Comparison of ENCODE assay signal across 1 cellular context in genomic region chr12:48851883-48852733, GRCh38.
TF ChIP-seq lines count a peak whose summit lies in the region.

DDX23 (minus strand) TSS chr12:48852163; CDS start chr12:48845782, 6,381 bp downstream.

TF ChIP-seq in HepG2, 621 proteins besides CTCF, POLR2A, EP300 and RAD21 (continued from another document and continues in another):
- TF ChIP-seq, protein P1, sequence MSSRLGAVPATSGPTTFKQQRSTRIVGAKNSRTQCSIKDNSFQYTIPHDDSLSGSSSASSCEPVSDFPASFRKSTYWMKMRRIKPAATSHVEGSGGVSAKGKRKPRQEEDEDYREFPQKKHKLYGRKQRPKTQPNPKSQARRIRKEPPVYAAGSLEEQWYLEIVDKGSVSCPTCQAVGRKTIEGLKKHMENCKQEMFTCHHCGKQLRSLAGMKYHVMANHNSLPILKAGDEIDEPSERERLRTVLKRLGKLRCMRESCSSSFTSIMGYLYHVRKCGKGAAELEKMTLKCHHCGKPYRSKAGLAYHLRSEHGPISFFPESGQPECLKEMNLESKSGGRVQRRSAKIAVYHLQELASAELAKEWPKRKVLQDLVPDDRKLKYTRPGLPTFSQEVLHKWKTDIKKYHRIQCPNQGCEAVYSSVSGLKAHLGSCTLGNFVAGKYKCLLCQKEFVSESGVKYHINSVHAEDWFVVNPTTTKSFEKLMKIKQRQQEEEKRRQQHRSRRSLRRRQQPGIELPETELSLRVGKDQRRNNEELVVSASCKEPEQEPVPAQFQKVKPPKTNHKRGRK (CRISPR knock-in tag; IDR thresholded peaks at IDR 0.05), result no peak
- TF ChIP-seq ZNF687 (CRISPR knock-in tag; IDR thresholded peaks at IDR 0.05) (peak; percentile 81), IKZF4 (CRISPR knock-in tag; IDR thresholded peaks at IDR 0.05; ENCODE audit: borderline replicate concordance, low read depth, not compliant biosample characterization) (no peak), ZNF563 (CRISPR knock-in tag; IDR thresholded peaks at IDR 0.05) (peak; percentile 26; the same call in 1 of the 2 replicates), ZNF20 (CRISPR knock-in tag; IDR thresholded peaks at IDR 0.05) (no peak), MTERF4 (CRISPR knock-in tag; IDR thresholded peaks at IDR 0.05) (no peak), TBX2 (CRISPR knock-in tag; IDR thresholded peaks at IDR 0.05; ENCODE audit: borderline replicate concordance) (peak; percentile 65), ZNF720 (CRISPR knock-in tag; IDR thresholded peaks at IDR 0.05) (no peak), KLF9 (CRISPR knock-in tag; IDR thresholded peaks at IDR 0.05; ENCODE audit: low read depth) (no peak), MZF1 (CRISPR knock-in tag; IDR thresholded peaks at IDR 0.05; ENCODE audit: borderline replicate concordance) (no peak), CHD2 (IDR thresholded peaks at IDR 0.05; ENCODE audit: low read depth, low read length) (peak; percentile 71; the same call in 1 of the 2 replicates), ZNF776 (CRISPR knock-in tag; IDR thresholded peaks at IDR 0.05) (peak; percentile 69; the same call in 1 of the 2 replicates), ZNF253 (CRISPR knock-in tag; IDR thresholded peaks at IDR 0.05; ENCODE audit: borderline replicate concordance) (no peak; the same call in 1 of the 2 replicates), CCDC6 (CRISPR knock-in tag; IDR thresholded peaks at IDR 0.05) (peak; percentile 76), ZNF33A (CRISPR knock-in tag; IDR thresholded peaks at IDR 0.05; ENCODE audit: borderline replicate concordance) (peak; percentile 84), TEAD3 (CRISPR knock-in tag; optimal IDR thresholded peaks at IDR 0.05; ENCODE audit: borderline replicate concordance) (no peak), DNMT1 (CRISPR knock-in tag; IDR thresholded peaks at IDR 0.05) (0 out of 2 replicates have a peak, but pooled peaks have one; percentile 66), SCMH1 (CRISPR knock-in tag; IDR thresholded peaks at IDR 0.05; ENCODE audit: borderline replicate concordance) (no peak), ZNF3 (CRISPR knock-in tag; IDR thresholded peaks at IDR 0.05) (0 out of 2 replicates have a peak, but pooled peaks have one; percentile 56), ZNF468 (CRISPR knock-in tag; IDR thresholded peaks at IDR 0.05) (no peak), ZNF205 (CRISPR knock-in tag; IDR thresholded peaks at IDR 0.05) (no peak; the same call in 1 of the 2 replicates), ZNF350 (CRISPR knock-in tag; IDR thresholded peaks at IDR 0.05; ENCODE audit: borderline replicate concordance, low read depth) (peak; percentile 87), HNF4G (IDR thresholded peaks at IDR 0.05; ENCODE audit: borderline replicate concordance, low read depth, low read length) (no peak), HNF4G (CRISPR knock-in tag; IDR thresholded peaks at IDR 0.05; ENCODE audit: borderline replicate concordance, low read depth) (no peak), NCOR1 (IDR thresholded peaks at IDR 0.05; ENCODE audit: borderline replicate concordance, low read length) (no peak), KDM1A (CRISPR knock-in tag; IDR thresholded peaks at IDR 0.05) (0 out of 2 replicates have a peak, but pooled peaks have one; percentile 42), ZNF546 (CRISPR knock-in tag; conservative IDR thresholded peaks at IDR 0.05) (no peak), TRAFD1 (CRISPR knock-in tag; IDR thresholded peaks at IDR 0.05; ENCODE audit: borderline replicate concordance) (no peak), ARHGAP35 (CRISPR knock-in tag; IDR thresholded peaks at IDR 0.05; ENCODE audit: borderline replicate concordance) (peak; percentile 53; the same call in 1 of the 2 replicates), ZNF569 (CRISPR knock-in tag; IDR thresholded peaks at IDR 0.05; ENCODE audit: borderline replicate concordance) (no peak), UBTF (CRISPR knock-in tag; IDR thresholded peaks at IDR 0.05) (peak; percentile 67; the same call in 1 of the 2 replicates), SAFB2 (CRISPR knock-in tag; IDR thresholded peaks at IDR 0.05; ENCODE audit: borderline replicate concordance, low read depth) (peak; percentile 44; the same call in 1 of the 2 replicates), ZNF598 (CRISPR knock-in tag; IDR thresholded peaks at IDR 0.05; ENCODE audit: borderline replicate concordance) (no peak), CBX1 (IDR thresholded peaks at IDR 0.05; ENCODE audit: low read depth) (no peak), PBX2 (CRISPR knock-in tag; IDR thresholded peaks at IDR 0.05) (no peak), IRF1 (CRISPR knock-in tag; IDR thresholded peaks at IDR 0.05; ENCODE audit: low read depth) (no peak), SSRP1 (CRISPR knock-in tag; IDR thresholded peaks at IDR 0.05) (no peak), SNRNP70 (IDR thresholded peaks at IDR 0.05; ENCODE audit: low read depth, low read length) (no peak), ZNF24 (IDR thresholded peaks at IDR 0.05) (no peak), SAP130 (CRISPR knock-in tag; IDR thresholded peaks at IDR 0.05; ENCODE audit: low read depth) (peak; percentile 87), ZNF331 (CRISPR knock-in tag; IDR thresholded peaks at IDR 0.05) (peak; percentile 35), NR2C2 (CRISPR knock-in tag; IDR thresholded peaks at IDR 0.05; ENCODE audit: borderline replicate concordance) (peak; percentile 93)
- TF ChIP-seq, protein P2, sequence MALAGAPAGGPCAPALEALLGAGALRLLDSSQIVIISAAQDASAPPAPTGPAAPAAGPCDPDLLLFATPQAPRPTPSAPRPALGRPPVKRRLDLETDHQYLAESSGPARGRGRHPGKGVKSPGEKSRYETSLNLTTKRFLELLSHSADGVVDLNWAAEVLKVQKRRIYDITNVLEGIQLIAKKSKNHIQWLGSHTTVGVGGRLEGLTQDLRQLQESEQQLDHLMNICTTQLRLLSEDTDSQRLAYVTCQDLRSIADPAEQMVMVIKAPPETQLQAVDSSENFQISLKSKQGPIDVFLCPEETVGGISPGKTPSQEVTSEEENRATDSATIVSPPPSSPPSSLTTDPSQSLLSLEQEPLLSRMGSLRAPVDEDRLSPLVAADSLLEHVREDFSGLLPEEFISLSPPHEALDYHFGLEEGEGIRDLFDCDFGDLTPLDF (CRISPR knock-in tag; IDR thresholded peaks at IDR 0.05), result peak; percentile 77
- TF ChIP-seq, protein P3, sequence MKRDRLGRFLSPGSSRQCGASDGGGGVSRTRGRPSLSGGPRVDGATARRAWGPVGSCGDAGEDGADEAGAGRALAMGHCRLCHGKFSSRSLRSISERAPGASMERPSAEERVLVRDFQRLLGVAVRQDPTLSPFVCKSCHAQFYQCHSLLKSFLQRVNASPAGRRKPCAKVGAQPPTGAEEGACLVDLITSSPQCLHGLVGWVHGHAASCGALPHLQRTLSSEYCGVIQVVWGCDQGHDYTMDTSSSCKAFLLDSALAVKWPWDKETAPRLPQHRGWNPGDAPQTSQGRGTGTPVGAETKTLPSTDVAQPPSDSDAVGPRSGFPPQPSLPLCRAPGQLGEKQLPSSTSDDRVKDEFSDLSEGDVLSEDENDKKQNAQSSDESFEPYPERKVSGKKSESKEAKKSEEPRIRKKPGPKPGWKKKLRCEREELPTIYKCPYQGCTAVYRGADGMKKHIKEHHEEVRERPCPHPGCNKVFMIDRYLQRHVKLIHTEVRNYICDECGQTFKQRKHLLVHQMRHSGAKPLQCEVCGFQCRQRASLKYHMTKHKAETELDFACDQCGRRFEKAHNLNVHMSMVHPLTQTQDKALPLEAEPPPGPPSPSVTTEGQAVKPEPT (CRISPR knock-in tag; IDR thresholded peaks at IDR 0.05; ENCODE audit: low read depth), result no peak
- TF ChIP-seq, protein P4, sequence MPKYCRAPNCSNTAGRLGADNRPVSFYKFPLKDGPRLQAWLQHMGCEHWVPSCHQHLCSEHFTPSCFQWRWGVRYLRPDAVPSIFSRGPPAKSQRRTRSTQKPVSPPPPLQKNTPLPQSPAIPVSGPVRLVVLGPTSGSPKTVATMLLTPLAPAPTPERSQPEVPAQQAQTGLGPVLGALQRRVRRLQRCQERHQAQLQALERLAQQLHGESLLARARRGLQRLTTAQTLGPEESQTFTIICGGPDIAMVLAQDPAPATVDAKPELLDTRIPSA (CRISPR knock-in tag; IDR thresholded peaks at IDR 0.05; ENCODE audit: borderline replicate concordance), result peak; percentile 6; the same call in 1 of the 2 replicates
- TF ChIP-seq, protein P5, sequence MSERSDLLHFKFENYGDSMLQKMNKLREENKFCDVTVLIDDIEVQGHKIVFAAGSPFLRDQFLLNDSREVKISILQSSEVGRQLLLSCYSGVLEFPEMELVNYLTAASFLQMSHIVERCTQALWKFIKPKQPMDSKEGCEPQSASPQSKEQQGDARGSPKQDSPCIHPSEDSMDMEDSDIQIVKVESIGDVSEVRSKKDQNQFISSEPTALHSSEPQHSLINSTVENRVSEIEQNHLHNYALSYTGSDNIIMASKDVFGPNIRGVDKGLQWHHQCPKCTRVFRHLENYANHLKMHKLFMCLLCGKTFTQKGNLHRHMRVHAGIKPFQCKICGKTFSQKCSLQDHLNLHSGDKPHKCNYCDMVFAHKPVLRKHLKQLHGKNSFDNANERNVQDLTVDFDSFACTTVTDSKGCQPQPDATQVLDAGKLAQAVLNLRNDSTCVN (CRISPR knock-in tag; IDR thresholded peaks at IDR 0.05; ENCODE audit: borderline replicate concordance), result no peak
